In the genomic region with DNA sequence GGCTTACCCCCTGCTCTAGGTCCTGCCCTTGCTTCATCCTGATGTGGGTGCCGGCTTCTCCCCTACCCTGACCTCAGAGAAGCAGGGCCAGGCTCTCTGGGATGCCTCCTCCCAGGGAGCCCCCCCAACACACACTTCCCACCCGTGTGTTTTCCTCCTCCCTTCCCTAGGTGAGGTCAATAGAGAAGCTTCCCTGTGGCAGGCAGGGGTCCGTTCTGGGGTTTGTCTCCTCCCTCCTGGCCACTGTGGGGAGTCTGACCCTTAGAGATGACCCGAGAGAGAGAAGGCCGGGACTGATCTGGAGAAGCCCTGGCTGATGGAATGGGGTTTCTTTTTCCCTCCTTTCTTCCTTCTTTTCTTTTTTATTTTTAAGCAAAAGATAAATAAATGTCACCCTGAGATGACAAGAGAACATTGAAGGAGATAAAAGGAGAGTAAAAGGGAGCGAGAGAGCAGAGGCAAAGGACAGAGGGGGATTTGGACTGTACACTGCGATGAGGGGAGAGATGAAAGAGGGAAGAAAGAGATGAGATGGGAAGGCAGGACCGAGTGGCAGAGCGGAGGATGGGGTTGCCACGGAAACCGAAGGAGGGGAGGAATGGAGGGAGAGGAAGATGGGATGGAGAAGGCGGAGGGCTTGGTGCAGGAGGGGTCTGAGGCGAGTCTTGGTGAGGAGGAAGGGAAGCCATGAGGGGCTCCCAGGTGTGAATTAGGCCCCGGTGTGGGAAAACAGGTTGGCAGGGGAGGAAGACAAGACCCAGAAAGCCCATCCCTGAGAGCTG, we compare ENCODE assay signal across 19 cellular contexts. TPM values are rescaled to one million over a fixed set of nuclear protein-coding genes. Genes with fewer than 3 reads are reported as not detected.
DNase-seq lines count a peak whose midpoint lies in the region; ATAC-seq, FAIRE-seq and TF ChIP-seq lines count a peak whose summit lies in the region.
"Had no signal": no experiment of that assay in that cellular context is flagged by ENCODE, and none has a peak within 500 bp of the region (broad histone marks: within the 10 kb centered on the region; RNA-seq: fewer than 3 reads in every experiment).

No MANE protein-coding gene starts in this region.

- H2BK120ac ChIP-seq in H1 (replicated peaks; ENCODE audit: low read depth, low read length) (no peak overlapping the region), neuronal stem cell (ENCODE audit: low read depth, low read length) (no peak overlapping the region)

- CTCF ChIA-PET in H1 (lab: Charles Lee; ENCODE audit: partially characterized antibody): interaction anchor here (0.6 to 2.9 kb wide), 10 partner anchors 9 to 155 kb away, joined by 3 to 13 read pairs (median 4); no protein-coding TSS in a partner anchor

- H3K9me3 ChIP-seq in H1 (ENCODE audit: insufficient read depth in 2 of 2, low read depth in 1 of 2, low read length in 1 of 2): no peaks in the 10 kb centered on the region; a peak in 1 of 4 replicates
- peaks cover 0 to 1% of the 10 kb centered on the region in 2 donors for H3K9me3 ChIP-seq in neuronal stem cell (replicated peaks in 1 of 2; ENCODE audit: control insufficient read depth in 2 of 2, insufficient read depth in 1 of 2, low read depth in 1 of 2, low read length in 2 of 2)
- H3K9me3 ChIP-seq: SJCRH30, upper lobe of right lung had no signal

- no peak overlapping the region for H4K8ac ChIP-seq in H1 (ENCODE audit: extremely low read depth, insufficient read depth, low read length)
- H4K8ac ChIP-seq in neuronal stem cell (ENCODE audit: low read depth, low read length): no peak overlapping the region

- TF ChIP-seq CTCF in CD14-positive monocyte (IDR thresholded peaks at IDR 0.05) (no peak), H1 (IDR thresholded peaks at IDR 0.05; ENCODE audit: control extremely low read depth in 1 of 3, insufficient read depth in 1 of 3, low read depth in 1 of 3, low read length in 3 of 3) (no peak), osteocyte (IDR thresholded peaks at IDR 0.05) (no peak), foreskin fibroblast (IDR thresholded peaks at IDR 0.05; ENCODE audit: low read depth, low read length) (no peak)

- H3K79me1 ChIP-seq in H1 (ENCODE audit: low read depth, low read length) (peaks cover 20% of the 10 kb centered on the region), neuronal stem cell (ENCODE audit: low read depth, low read length) (peaks cover 17% of the 10 kb centered on the region)

- intact Hi-C loops in CD14-positive monocyte (cut with micrococcal nuclease): no loop called here

- no peaks in the 10 kb centered on the region for H3K27me3 ChIP-seq in H1 (replicated peaks in 1 of 4; ENCODE audit: control insufficient read depth in 3 of 4, extremely low read depth in 1 of 4, insufficient read depth in 3 of 4, low read length in 3 of 4)
- H3K27me3 ChIP-seq in neuronal stem cell (ENCODE audit: control insufficient read depth in 3 of 3, insufficient read depth in 3 of 3, low read depth in 1 of 3, low read length in 3 of 3): no peaks in the 10 kb centered on the region
- H3K27me3 ChIP-seq: SJCRH30, upper lobe of right lung had no signal

- no peak overlapping the region for H3K56ac ChIP-seq in H1 (replicated peaks; ENCODE audit: insufficient read length, low read depth, low read length)

- no peak overlapping the region for H2AFZ ChIP-seq in H1 (ENCODE audit: low read length)
- no peak overlapping the region for H2AFZ ChIP-seq in neuronal stem cell (ENCODE audit: low read length)

- ATAC-seq in GM18861 (IDR thresholded peaks at IDR 0.05; ENCODE audit: unreplicated experiment): no peak
- ATAC-seq: activated CD4-positive, CD25-positive, alpha-beta regulatory T cell treated with anti-CD3 and anti-CD28 coated beads, Interleukin-2, amount 50 U/mL, for 24 hours; sciatic nerve; stimulated activated naive CD8-positive, alpha-beta T cell treated with anti-CD3 and anti-CD28 coated beads, Interleukin-15, amount 100 ng/mL, for 72 hours; upper lobe of right lung had no signal

- no peaks in the 10 kb centered on the region for H3K36me3 ChIP-seq in H1 (ENCODE audit: control insufficient read depth in 2 of 4, insufficient read depth in 4 of 4, low read length in 3 of 4)
- no peaks in the 10 kb centered on the region for H3K36me3 ChIP-seq in neuronal stem cell (replicated peaks in 1 of 2; ENCODE audit: control insufficient read depth in 2 of 2, insufficient read depth in 2 of 2, low read length in 2 of 2)
- H3K36me3 ChIP-seq: SJCRH30, upper lobe of right lung had no signal

- no peak for TF ChIP-seq EP300 in H1 (IDR thresholded peaks at IDR 0.05; ENCODE audit: borderline replicate concordance in 1 of 2, low read depth in 2 of 2, low read length in 2 of 2)

- no peaks in the 10 kb centered on the region for H3K9me3 Mint-ChIP-seq in CD14-positive monocyte
- no peaks in the 10 kb centered on the region for H3K9me3 Mint-ChIP-seq in osteocyte (ENCODE audit: unreplicated experiment)
- H3K9me3 Mint-ChIP-seq: stimulated activated naive CD8-positive, alpha-beta T cell treated with anti-CD3 and anti-CD28 coated beads, Interleukin-15, amount 100 ng/mL, for 72 hours had no signal

- H3K23ac ChIP-seq in H1 (ENCODE audit: insufficient read length): no peak overlapping the region
- H3K23ac ChIP-seq in neuronal stem cell (ENCODE audit: low read depth, low read length, poor library complexity): no peak overlapping the region

- H3K4me1 ChIP-seq in H1 (replicated peaks in 1 of 4; ENCODE audit: control insufficient read depth in 3 of 4, insufficient read depth in 4 of 4, low read length in 3 of 4): peaks cover 0 to 14% (median under 1%) of the 10 kb centered on the region in 4 experiments; a peak in 5 of 7 replicates
- H3K4me1 ChIP-seq in neuronal stem cell (ENCODE audit: control insufficient read depth in 2 of 2, insufficient read depth in 1 of 2, low read depth in 1 of 2, low read length in 2 of 2): peaks cover 19 to 30% of the 10 kb centered on the region in 2 donors

- POLR2A ChIA-PET in H1 (lab: Charles Lee; ENCODE audit: partially characterized antibody): interaction anchor here (1.2 to 1.8 kb wide), 5 partner anchors 8 to 49 kb away, joined by 3 to 5 read pairs (median 4); a partner anchor contains a TSS

- TF ChIP-seq POLR2A in H1 (IDR thresholded peaks at IDR 0.05; ENCODE audit: control extremely low read depth in 1 of 2, low read depth in 2 of 2, low read length in 2 of 2): no peak

- H2BK15ac ChIP-seq in H1 (ENCODE audit: low read length): no peak overlapping the region
- no peak overlapping the region for H2BK15ac ChIP-seq in neuronal stem cell (ENCODE audit: low read length)

- DNase-seq in CD14-positive monocyte (ENCODE audit: low spot score) (no peak), NCI-H2227 (lab: John Stamatoyannopoulos, UW; ENCODE audit: unreplicated experiment) (peak; percentile 15), H1 (ENCODE audit: low read depth in 1 of 2, low spot score in 2 of 2) (no peak), neuronal stem cell (ENCODE audit: low spot score) (no peak), hepatic stellate cell (ENCODE audit: low spot score) (no peak), osteocyte (ENCODE audit: extremely low spot score, unreplicated experiment) (no peak), foreskin fibroblast (no peak)
- DNase-seq: amniotic stem cell; cerebellar nuclear complex; effector memory CD4-positive, alpha-beta T cell; HCEC 1CT; stimulated activated naive CD8-positive, alpha-beta T cell treated with anti-CD3 and anti-CD28 coated beads, Interleukin-15, amount 100 ng/mL, for 72 hours; upper lobe of right lung had no signal

- H3K4me3 Mint-ChIP-seq in CD14-positive monocyte: no peak overlapping the region
- no peak overlapping the region for H3K4me3 Mint-ChIP-seq in osteocyte (ENCODE audit: unreplicated experiment)
- H3K4me3 Mint-ChIP-seq: stimulated activated naive CD8-positive, alpha-beta T cell treated with anti-CD3 and anti-CD28 coated beads, Interleukin-15, amount 100 ng/mL, for 72 hours had no signal

- H3K27ac Mint-ChIP-seq in CD14-positive monocyte (peak overlapping the region in 6 of 7 donors; percentile 50 to 86 (median 74)), osteocyte (ENCODE audit: unreplicated experiment) (no peak overlapping the region)

- H4K91ac ChIP-seq in H1 (replicated peaks; ENCODE audit: insufficient read length, low read length) (no peak overlapping the region), neuronal stem cell (ENCODE audit: low read depth, low read length, poor library complexity) (no peak overlapping the region)

- H3K18ac ChIP-seq in H1 (ENCODE audit: extremely low read depth, low read length) (no peak overlapping the region; the same call in 1 of the 2 replicates), neuronal stem cell (ENCODE audit: low read length) (peak overlapping the region; percentile 80)

- no peak overlapping the region for H2BK12ac ChIP-seq in H1 (ENCODE audit: low read depth, low read length)
- H2BK12ac ChIP-seq in neuronal stem cell (ENCODE audit: low read length): peak overlapping the region; percentile 64

- H3K23me2 ChIP-seq in H1 (ENCODE audit: low read depth, low read length): no peaks in the 10 kb centered on the region

- H2BK5ac ChIP-seq in H1 (ENCODE audit: low read depth, low read length) (0 out of 2 replicates have a peak overlapping the region, but pooled peaks have one; percentile 52), neuronal stem cell (ENCODE audit: low read length) (peak overlapping the region; percentile 83)

- H3K27me3 Mint-ChIP-seq in CD14-positive monocyte (ENCODE audit: low read depth in 3 of 3): peaks cover 0 to 5% (median 0%) of the 10 kb centered on the region in 3 donors
- no peaks in the 10 kb centered on the region for H3K27me3 Mint-ChIP-seq in osteocyte (ENCODE audit: unreplicated experiment)
- H3K27me3 Mint-ChIP-seq: stimulated activated naive CD8-positive, alpha-beta T cell treated with anti-CD3 and anti-CD28 coated beads, Interleukin-15, amount 100 ng/mL, for 72 hours had no signal

- H3K4me1 Mint-ChIP-seq in CD14-positive monocyte: peaks cover 79% of the 10 kb centered on the region
- H3K4me1 Mint-ChIP-seq in osteocyte (ENCODE audit: unreplicated experiment): peaks cover 14% of the 10 kb centered on the region

- peaks cover 0 to 1% of the 10 kb centered on the region in 2 experiments for H4K20me1 ChIP-seq in H1 (replicated peaks in 1 of 2; ENCODE audit: control insufficient read depth in 1 of 2, insufficient read depth in 2 of 2, low read length in 2 of 2)

- FAIRE-seq in H1 (lab: Jason Lieb, UNC): no peak
- FAIRE-seq: GM18507, islet of Langerhans had no signal

- peaks cover 39 to 59% of the 10 kb centered on the region in 2 donors for H3K36me3 Mint-ChIP-seq in CD14-positive monocyte
- no peaks in the 10 kb centered on the region for H3K36me3 Mint-ChIP-seq in osteocyte (ENCODE audit: unreplicated experiment)

- no peak overlapping the region for H3K4ac ChIP-seq in H1 (replicated peaks; ENCODE audit: insufficient read length, low read depth, low read length)
- no peak overlapping the region for H3K4ac ChIP-seq in neuronal stem cell (ENCODE audit: low read length)

- H3K14ac ChIP-seq in H1 (ENCODE audit: insufficient read length) (no peak overlapping the region), neuronal stem cell (ENCODE audit: low read length) (no peak overlapping the region)

- H3K4me2 ChIP-seq in H1 (ENCODE audit: insufficient read depth in 1 of 2, low read depth in 2 of 2, low read length in 2 of 2) (no peak overlapping the region), neuronal stem cell (ENCODE audit: insufficient read depth, low read length, poor library complexity, severe bottlenecking) (no peak overlapping the region)

- H3K4me3 ChIP-seq in H1 (ENCODE audit: extremely low read depth in 1 of 4, insufficient read depth in 2 of 4, low read depth in 3 of 4, low read length in 4 of 4) (no peak overlapping the region), neuronal stem cell (ENCODE audit: low read length in 2 of 2) (no peak overlapping the region), foreskin fibroblast (ENCODE audit: low read depth in 1 of 2, low read length in 2 of 2) (no peak overlapping the region)
- H3K4me3 ChIP-seq: SJCRH30, upper lobe of right lung had no signal

- 0 out of 2 replicates have a peak overlapping the region, but pooled peaks have one; percentile 82 for H2AK5ac ChIP-seq in H1 (ENCODE audit: low read depth, low read length)
- peak overlapping the region; percentile 56 for H2AK5ac ChIP-seq in neuronal stem cell (ENCODE audit: low read depth, low read length)

- TF ChIP-seq RAD21 in H1 (IDR thresholded peaks at IDR 0.05 in 1 of 2, conservative IDR thresholded peaks at IDR 0.05 in 1 of 2; ENCODE audit: low read depth in 2 of 2, low read length in 2 of 2): no peak

- H3K9ac ChIP-seq in H1 (replicated peaks in 1 of 4; ENCODE audit: extremely low read depth in 1 of 4, low read depth in 3 of 4, low read length in 3 of 4) (no peak overlapping the region), neuronal stem cell (ENCODE audit: low read depth, low read length, poor library complexity) (no peak overlapping the region)

- no peak overlapping the region for H2BK20ac ChIP-seq in H1 (ENCODE audit: low read length)

- H3K27ac ChIP-seq in H1 (ENCODE audit: low read depth, low read length): no peak overlapping the region
- H3K27ac ChIP-seq in neuronal stem cell (replicated peaks; ENCODE audit: low read length): peak overlapping the region; percentile 50
- H3K27ac ChIP-seq: SJCRH30, upper lobe of right lung had no signal

- 77% methylated on average over 14 of the region's 14 CpGs; no CpG with 5 or more reads in 1 of the 2 experiments for WGBS in H1 (ENCODE audit: extremely low coverage in 1 of 2, insufficient coverage in 1 of 2, insufficient read length in 1 of 2, insufficient replicate concordance in 2 of 2, low coverage in 1 of 2, low lambda C conversion rate in 2 of 2, missing lambda C conversion rate in 1 of 2), 2 experiments
- no CpG with 5 or more reads among the region's 14 CpGs for WGBS in neuronal stem cell (ENCODE audit: extremely low coverage in 2 of 2, insufficient read length in 2 of 2, insufficient replicate concordance in 1 of 2), 2 donors

- 0 out of 4 replicates have a peak, but pooled peaks cover 0 to 2% of the 10 kb centered on the region in 2 experiments for H3K79me2 ChIP-seq in H1 (ENCODE audit: control insufficient read depth in 1 of 2, insufficient read depth in 2 of 2, low read length in 2 of 2)

- no peak overlapping the region for H4K5ac ChIP-seq in H1 (ENCODE audit: insufficient read length, low read depth, low read length)

RNA-seq across cellular contexts. Expression of a gene that starts 48.4 kb away (rescaled TPM):
- polyA plus RNA-seq in CD14-positive monocyte (100 to 1,000 TPM in 1 of 2 donors, 10 to 100 TPM in 1; 82.2 to 115 TPM), H1 (2011; rRNA removed) (79.7 and 84.6 TPM in 2 replicates)
- total RNA-seq in H1 (2021; fragmentation: NEBNext Ultra II Directional; extraction: Animal tissue kit (Norgen Biotek cat#: 25700)): 64.2 and 64.6 TPM in 2 replicates
- 83.6 TPM for polyA plus RNA-seq in H1 (2011; cell fraction: cytosol; rRNA removed)
- polyA plus RNA-seq in H1 (2011; cell fraction: nucleus; rRNA removed): 83.9 TPM
- polyA plus RNA-seq in H1 (2012, experiment 1 of 2): 57.0 to 99.4 TPM (median 81.5 TPM) in 4 replicates
- polyA plus RNA-seq in H1 (2012, experiment 2 of 2): 63.6 TPM
- 43.8 TPM for polyA plus RNA-seq in H1 (2013, experiment 1 of 2)
- 40.8 TPM for polyA plus RNA-seq in H1 (2013, experiment 2 of 2)
- 67.3 and 74.7 TPM in 2 replicates for polyA minus RNA-seq in H1 (2011; rRNA and poly(A)+ RNA removed)
- 43.6 TPM for polyA minus RNA-seq in H1 (2011; cell fraction: cytosol; rRNA and poly(A)+ RNA removed)
- 18.6 TPM for polyA minus RNA-seq in H1 (2011; cell fraction: nucleus; rRNA and poly(A)+ RNA removed)
- 111 TPM for polyA plus RNA-seq in neuronal stem cell (2013, experiment 1 of 2)
- 110 TPM for polyA plus RNA-seq in neuronal stem cell (2013, experiment 2 of 2)
- total RNA-seq in osteocyte: 93.0 and 101 TPM in 2 replicates

RNA-seq across cellular contexts. Expression of a gene that starts 52.8 kb away (rescaled TPM):
- 1 to 10 TPM; 3.4 to 4.8 TPM for polyA plus RNA-seq in CD14-positive monocyte
- total RNA-seq in H1 (2021; fragmentation: NEBNext Ultra II Directional; extraction: Animal tissue kit (Norgen Biotek cat#: 25700)): 24.0 and 26.2 TPM in 2 replicates
- polyA plus RNA-seq in H1 (2011; rRNA removed): 10.5 and 14.4 TPM in 2 replicates
- 6.5 TPM for polyA plus RNA-seq in H1 (2011; cell fraction: cytosol; rRNA removed)
- polyA plus RNA-seq in H1 (2011; cell fraction: nucleus; rRNA removed): 10.5 TPM
- 11.0 to 19.6 TPM (median 12.4 TPM) in 4 replicates for polyA plus RNA-seq in H1 (2012, experiment 1 of 2)
- polyA plus RNA-seq in H1 (2012, experiment 2 of 2): 9.9 TPM
- 23.2 TPM for polyA plus RNA-seq in H1 (2013, experiment 1 of 2)
- polyA plus RNA-seq in H1 (2013, experiment 2 of 2): 23.2 TPM
- polyA minus RNA-seq in H1 (2011; rRNA and poly(A)+ RNA removed): 6.9 and 11.7 TPM in 2 replicates
- polyA minus RNA-seq in H1 (2011; cell fraction: cytosol; rRNA and poly(A)+ RNA removed): 15.3 TPM
- polyA minus RNA-seq in H1 (2011; cell fraction: nucleus; rRNA and poly(A)+ RNA removed): 7.6 TPM
- polyA plus RNA-seq in neuronal stem cell (2013, experiment 1 of 2): 47.8 TPM
- polyA plus RNA-seq in neuronal stem cell (2013, experiment 2 of 2): 50.8 TPM
- 16.3 and 24.2 TPM in 2 replicates for total RNA-seq in osteocyte
